In genomic region chr5:124157320-124157719, GRCh38 we compare ENCODE assay signal across 10 cellular contexts.
A peak's percentile ranks its signal among the peaks of the same experiment; 100 is the strongest.
DNase-seq lines count a peak whose midpoint lies in the region; ATAC-seq and TF ChIP-seq lines count a peak whose summit lies in the region.
"Had no signal": no experiment of that assay in that cellular context is flagged by ENCODE, and none has a peak within 500 bp of the region (broad histone marks: within the 10 kb centered on the region; RNA-seq: fewer than 3 reads in every experiment).

No MANE protein-coding gene starts in this region.

- CTCF ChIA-PET in naive thymus-derived CD4-positive, alpha-beta T cell (lab: Charles Lee) = no interaction called here

- no peaks in the 10 kb centered on the region for H3K36me3 ChIP-seq in naive thymus-derived CD4-positive, alpha-beta T cell (ENCODE audit: control insufficient read depth in 2 of 3, insufficient read depth in 3 of 3, low read length in 3 of 3)

- POLR2A ChIA-PET in naive thymus-derived CD4-positive, alpha-beta T cell (lab: Charles Lee) = no interaction called here

- peaks cover 0 to 10% (median 0%) of the 10 kb centered on the region in 7 donors for H3K4me1 Mint-ChIP-seq in naive thymus-derived CD4-positive, alpha-beta T cell

- H3K4me3 Mint-ChIP-seq in naive thymus-derived CD4-positive, alpha-beta T cell = peak overlapping the region in 6 of 10 donors; percentile 9 to 57 (median 42)

- H3K27ac ChIP-seq in VCaP = peak overlapping the region; percentile 24; the same call in 1 of the 2 replicates
- H3K27ac ChIP-seq in naive thymus-derived CD4-positive, alpha-beta T cell (ENCODE audit: low read depth, low read length) = no peak overlapping the region

- no peaks in the 10 kb centered on the region for H3K27me3 Mint-ChIP-seq in naive thymus-derived CD4-positive, alpha-beta T cell

- H3K9me3 ChIP-seq in naive thymus-derived CD4-positive, alpha-beta T cell (ENCODE audit: control insufficient read depth in 2 of 3, low read length in 3 of 3) = peaks cover 0 to 3% (median 0%) of the 10 kb centered on the region in 3 experiments

- H3K9me3 Mint-ChIP-seq in naive thymus-derived CD4-positive, alpha-beta T cell = peaks cover 4 to 34% (median 12%) of the 10 kb centered on the region in 11 donors

- ATAC-seq in GM18870 (IDR thresholded peaks at IDR 0.05; ENCODE audit: unreplicated experiment) (peak; percentile 70), HG03439 (IDR thresholded peaks at IDR 0.05; ENCODE audit: unreplicated experiment) (peak; percentile 50)
- no peak for ATAC-seq in naive thymus-derived CD4-positive, alpha-beta T cell

- DNase-seq in naive thymus-derived CD4-positive, alpha-beta T cell = no peak
- DNase-seq in stimulated activated CD4-positive, alpha-beta T cell treated with anti-CD3 and anti-CD28 coated beads, Interleukin-1b, Interleukin-23, amount 100 ng/mL, for 48 hours = no peak
- no peak for DNase-seq in NCI-H2081 (lab: John Stamatoyannopoulos, UW)
- DNase-seq in SW480 (ENCODE audit: low spot score) = no peak
- DNase-seq in activated T-cell treated with anti-CD3 and anti-CD28 coated beads, Interleukin-2, amount 50 U/mL, for 48 hours = no peak
- DNase-seq: mesendoderm; stimulated activated CD4-positive, alpha-beta T cell treated with anti-CD3 and anti-CD28 coated beads, Interleukin-4, amount 100 ng/mL, for 4 hours had no signal

- H3K4me1 ChIP-seq in naive thymus-derived CD4-positive, alpha-beta T cell (ENCODE audit: control insufficient read depth in 2 of 2, insufficient read depth in 2 of 2, low read length in 2 of 2) = no peaks in the 10 kb centered on the region

- intact Hi-C loops in naive thymus-derived CD4-positive, alpha-beta T cell (cut with micrococcal nuclease) = no loop called here

- H3K27me3 ChIP-seq in naive thymus-derived CD4-positive, alpha-beta T cell (ENCODE audit: control insufficient read depth in 2 of 2, insufficient read depth in 2 of 2, low read length in 2 of 2) = no peaks in the 10 kb centered on the region

- TF ChIP-seq CTCF in VCaP (conservative IDR thresholded peaks at IDR 0.05) = no peak

- H3K36me3 Mint-ChIP-seq in naive thymus-derived CD4-positive, alpha-beta T cell = no peaks in the 10 kb centered on the region

- no peak overlapping the region for H3K4me3 ChIP-seq in naive thymus-derived CD4-positive, alpha-beta T cell (ENCODE audit: low read length)

- H3K27ac Mint-ChIP-seq in naive thymus-derived CD4-positive, alpha-beta T cell = no peak overlapping the region
